1 cellular context compared by ENCODE assay signal in the genomic region with DNA sequence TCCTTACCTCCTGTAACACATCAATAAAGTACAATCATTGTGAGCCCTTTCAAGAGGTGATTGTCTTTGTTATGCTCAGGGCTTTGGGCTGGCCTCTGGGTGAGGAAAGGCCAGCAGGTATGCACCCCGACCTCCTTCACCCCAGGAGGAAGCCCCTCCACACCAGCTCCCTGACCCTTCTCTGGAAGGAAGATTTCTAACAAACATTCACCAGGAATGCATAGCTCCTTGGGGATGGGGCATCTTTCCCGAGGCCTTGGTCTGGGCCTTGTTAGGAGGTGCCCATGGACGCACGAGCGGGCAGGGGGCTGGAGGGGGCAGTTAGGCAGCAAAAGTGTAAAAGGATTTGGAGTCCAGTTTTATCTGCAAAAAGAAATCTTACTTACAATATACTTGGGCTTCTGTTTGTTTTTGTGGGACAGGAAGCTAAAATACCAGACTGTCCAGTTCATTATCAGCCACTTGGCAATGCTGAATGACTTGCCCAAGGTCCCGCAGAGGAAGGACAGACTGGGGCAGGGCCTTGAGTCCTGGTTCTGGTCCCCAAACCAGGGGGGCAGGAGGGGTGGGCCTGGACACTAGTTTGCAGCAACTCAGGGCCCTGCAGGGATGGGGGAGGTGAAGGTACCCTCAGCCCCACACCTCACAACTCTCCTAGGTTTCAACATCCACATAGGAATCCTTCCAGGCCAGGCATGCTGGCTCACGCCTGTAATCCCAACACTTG.
TF ChIP-seq lines count a peak whose summit lies in the region.

No MANE protein-coding gene starts in this region.

TF ChIP-seq in GM12878, 131 proteins besides CTCF, POLR2A, EP300 and RAD21:
- TF ChIP-seq SMC3 (IDR thresholded peaks at IDR 0.05; ENCODE audit: borderline replicate concordance, low read length) (no peak), ZNF207 (IDR thresholded peaks at IDR 0.05; ENCODE audit: borderline replicate concordance) (no peak), KDM1A (IDR thresholded peaks at IDR 0.05; ENCODE audit: borderline replicate concordance) (no peak), POLR2AphosphoS2 (IDR thresholded peaks at IDR 0.05; ENCODE audit: low read depth, low read length) (no peak; the same call in 1 of the 2 replicates), MEF2B (IDR thresholded peaks at IDR 0.05; ENCODE audit: partially characterized antibody, poor library complexity, severe bottlenecking) (no peak), NBN (IDR thresholded peaks at IDR 0.05) (no peak), ZNF24 (IDR thresholded peaks at IDR 0.05) (no peak), ZNF384 (IDR thresholded peaks at IDR 0.05; ENCODE audit: borderline replicate concordance, low read depth, low read length) (no peak), BACH1 (IDR thresholded peaks at IDR 0.05; ENCODE audit: borderline replicate concordance) (0 out of 2 replicates have a peak, but pooled peaks have one; percentile 28), ZNF622 (IDR thresholded peaks at IDR 0.05) (no peak), BMI1 (IDR thresholded peaks at IDR 0.05; ENCODE audit: borderline replicate concordance) (no peak), ESRRA (IDR thresholded peaks at IDR 0.05; ENCODE audit: low read length) (no peak)
- TF ChIP-seq, protein P1, sequence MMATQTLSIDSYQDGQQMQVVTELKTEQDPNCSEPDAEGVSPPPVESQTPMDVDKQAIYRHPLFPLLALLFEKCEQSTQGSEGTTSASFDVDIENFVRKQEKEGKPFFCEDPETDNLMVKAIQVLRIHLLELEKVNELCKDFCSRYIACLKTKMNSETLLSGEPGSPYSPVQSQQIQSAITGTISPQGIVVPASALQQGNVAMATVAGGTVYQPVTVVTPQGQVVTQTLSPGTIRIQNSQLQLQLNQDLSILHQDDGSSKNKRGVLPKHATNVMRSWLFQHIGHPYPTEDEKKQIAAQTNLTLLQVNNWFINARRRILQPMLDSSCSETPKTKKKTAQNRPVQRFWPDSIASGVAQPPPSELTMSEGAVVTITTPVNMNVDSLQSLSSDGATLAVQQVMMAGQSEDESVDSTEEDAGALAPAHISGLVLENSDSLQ (IDR thresholded peaks at IDR 0.05) = no peak
- TF ChIP-seq, protein P2, sequence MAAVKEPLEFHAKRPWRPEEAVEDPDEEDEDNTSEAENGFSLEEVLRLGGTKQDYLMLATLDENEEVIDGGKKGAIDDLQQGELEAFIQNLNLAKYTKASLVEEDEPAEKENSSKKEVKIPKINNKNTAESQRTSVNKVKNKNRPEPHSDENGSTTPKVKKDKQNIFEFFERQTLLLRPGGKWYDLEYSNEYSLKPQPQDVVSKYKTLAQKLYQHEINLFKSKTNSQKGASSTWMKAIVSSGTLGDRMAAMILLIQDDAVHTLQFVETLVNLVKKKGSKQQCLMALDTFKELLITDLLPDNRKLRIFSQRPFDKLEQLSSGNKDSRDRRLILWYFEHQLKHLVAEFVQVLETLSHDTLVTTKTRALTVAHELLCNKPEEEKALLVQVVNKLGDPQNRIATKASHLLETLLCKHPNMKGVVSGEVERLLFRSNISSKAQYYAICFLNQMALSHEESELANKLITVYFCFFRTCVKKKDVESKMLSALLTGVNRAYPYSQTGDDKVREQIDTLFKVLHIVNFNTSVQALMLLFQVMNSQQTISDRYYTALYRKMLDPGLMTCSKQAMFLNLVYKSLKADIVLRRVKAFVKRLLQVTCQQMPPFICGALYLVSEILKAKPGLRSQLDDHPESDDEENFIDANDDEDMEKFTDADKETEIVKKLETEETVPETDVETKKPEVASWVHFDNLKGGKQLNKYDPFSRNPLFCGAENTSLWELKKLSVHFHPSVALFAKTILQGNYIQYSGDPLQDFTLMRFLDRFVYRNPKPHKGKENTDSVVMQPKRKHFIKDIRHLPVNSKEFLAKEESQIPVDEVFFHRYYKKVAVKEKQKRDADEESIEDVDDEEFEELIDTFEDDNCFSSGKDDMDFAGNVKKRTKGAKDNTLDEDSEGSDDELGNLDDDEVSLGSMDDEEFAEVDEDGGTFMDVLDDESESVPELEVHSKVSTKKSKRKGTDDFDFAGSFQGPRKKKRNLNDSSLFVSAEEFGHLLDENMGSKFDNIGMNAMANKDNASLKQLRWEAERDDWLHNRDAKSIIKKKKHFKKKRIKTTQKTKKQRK (IDR thresholded peaks at IDR 0.05; ENCODE audit: low read depth, low read length) = no peak
- TF ChIP-seq, protein P3, sequence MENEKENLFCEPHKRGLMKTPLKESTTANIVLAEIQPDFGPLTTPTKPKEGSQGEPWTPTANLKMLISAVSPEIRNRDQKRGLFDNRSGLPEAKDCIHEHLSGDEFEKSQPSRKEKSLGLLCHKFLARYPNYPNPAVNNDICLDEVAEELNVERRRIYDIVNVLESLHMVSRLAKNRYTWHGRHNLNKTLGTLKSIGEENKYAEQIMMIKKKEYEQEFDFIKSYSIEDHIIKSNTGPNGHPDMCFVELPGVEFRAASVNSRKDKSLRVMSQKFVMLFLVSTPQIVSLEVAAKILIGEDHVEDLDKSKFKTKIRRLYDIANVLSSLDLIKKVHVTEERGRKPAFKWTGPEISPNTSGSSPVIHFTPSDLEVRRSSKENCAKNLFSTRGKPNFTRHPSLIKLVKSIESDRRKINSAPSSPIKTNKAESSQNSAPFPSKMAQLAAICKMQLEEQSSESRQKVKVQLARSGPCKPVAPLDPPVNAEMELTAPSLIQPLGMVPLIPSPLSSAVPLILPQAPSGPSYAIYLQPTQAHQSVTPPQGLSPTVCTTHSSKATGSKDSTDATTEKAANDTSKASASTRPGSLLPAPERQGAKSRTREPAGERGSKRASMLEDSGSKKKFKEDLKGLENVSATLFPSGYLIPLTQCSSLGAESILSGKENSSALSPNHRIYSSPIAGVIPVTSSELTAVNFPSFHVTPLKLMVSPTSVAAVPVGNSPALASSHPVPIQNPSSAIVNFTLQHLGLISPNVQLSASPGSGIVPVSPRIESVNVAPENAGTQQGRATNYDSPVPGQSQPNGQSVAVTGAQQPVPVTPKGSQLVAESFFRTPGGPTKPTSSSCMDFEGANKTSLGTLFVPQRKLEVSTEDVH (IDR thresholded peaks at IDR 0.05; ENCODE audit: low read depth, partially characterized antibody) = peak; percentile 19
- TF ChIP-seq, protein P4, sequence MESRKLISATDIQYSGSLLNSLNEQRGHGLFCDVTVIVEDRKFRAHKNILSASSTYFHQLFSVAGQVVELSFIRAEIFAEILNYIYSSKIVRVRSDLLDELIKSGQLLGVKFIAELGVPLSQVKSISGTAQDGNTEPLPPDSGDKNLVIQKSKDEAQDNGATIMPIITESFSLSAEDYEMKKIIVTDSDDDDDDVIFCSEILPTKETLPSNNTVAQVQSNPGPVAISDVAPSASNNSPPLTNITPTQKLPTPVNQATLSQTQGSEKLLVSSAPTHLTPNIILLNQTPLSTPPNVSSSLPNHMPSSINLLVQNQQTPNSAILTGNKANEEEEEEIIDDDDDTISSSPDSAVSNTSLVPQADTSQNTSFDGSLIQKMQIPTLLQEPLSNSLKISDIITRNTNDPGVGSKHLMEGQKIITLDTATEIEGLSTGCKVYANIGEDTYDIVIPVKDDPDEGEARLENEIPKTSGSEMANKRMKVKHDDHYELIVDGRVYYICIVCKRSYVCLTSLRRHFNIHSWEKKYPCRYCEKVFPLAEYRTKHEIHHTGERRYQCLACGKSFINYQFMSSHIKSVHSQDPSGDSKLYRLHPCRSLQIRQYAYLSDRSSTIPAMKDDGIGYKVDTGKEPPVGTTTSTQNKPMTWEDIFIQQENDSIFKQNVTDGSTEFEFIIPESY (IDR thresholded peaks at IDR 0.05) = no peak
- TF ChIP-seq, protein P5, sequence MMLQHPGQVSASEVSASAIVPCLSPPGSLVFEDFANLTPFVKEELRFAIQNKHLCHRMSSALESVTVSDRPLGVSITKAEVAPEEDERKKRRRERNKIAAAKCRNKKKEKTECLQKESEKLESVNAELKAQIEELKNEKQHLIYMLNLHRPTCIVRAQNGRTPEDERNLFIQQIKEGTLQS (IDR thresholded peaks at IDR 0.05; ENCODE audit: borderline replicate concordance, extremely low read depth, low read depth, low read length) = no peak
